Comparison of ENCODE assay signal across 9 cellular contexts in genomic region chr22:44523981-44524759, GRCh38. TPM values are rescaled to one million over a fixed set of nuclear protein-coding genes. Genes with fewer than 3 reads are reported as not detected.
DNase-seq lines count a peak whose midpoint lies in the region; ATAC-seq and TF ChIP-seq lines count a peak whose summit lies in the region.
"Had no signal": no experiment of that assay in that cellular context is flagged by ENCODE, and none has a peak within 500 bp of the region (broad histone marks: within the 10 kb centered on the region; RNA-seq: fewer than 3 reads in every experiment).

No MANE protein-coding gene starts in this region.

- no peaks in the 10 kb centered on the region for H3K27me3 ChIP-seq in colonic mucosa
- H3K27me3 ChIP-seq in left lung, result peaks cover 0 to 34% of the 10 kb centered on the region in 2 donors
- peaks cover 27% of the 10 kb centered on the region for H3K27me3 ChIP-seq in lower lobe of right lung (ENCODE audit: low read depth)

- H3K4me1 ChIP-seq in colonic mucosa (no peaks in the 10 kb centered on the region), left lung (no peaks in the 10 kb centered on the region), urinary bladder (ENCODE audit: insufficient read depth) (no peaks in the 10 kb centered on the region), lower lobe of right lung (no peaks in the 10 kb centered on the region)

- WGBS in urinary bladder, result 23% methylated on average over 14 of the region's 14 CpGs

- no peak for TF ChIP-seq CTCF in colonic mucosa (IDR thresholded peaks at IDR 0.05)
- no peak for TF ChIP-seq CTCF in left lung (IDR thresholded peaks at IDR 0.05)
- no peak for TF ChIP-seq CTCF in lower lobe of right lung (IDR thresholded peaks at IDR 0.05)

- H3K9me3 ChIP-seq in colonic mucosa (no peaks in the 10 kb centered on the region), left lung (no peaks in the 10 kb centered on the region), lower lobe of right lung (no peaks in the 10 kb centered on the region)

- peak; percentile 37 for DNase-seq in activated CD8-positive, alpha-beta memory T cell treated with anti-CD3 and anti-CD28 coated beads for 24 hours
- DNase-seq in activated CD8-positive, alpha-beta memory T cell treated with anti-CD3 and anti-CD28 coated beads, Interleukin-2, amount 50 U/mL, for 4 hours, result no peak
- peak; percentile 30 for DNase-seq in colonic mucosa
- DNase-seq in left lung, result no peak
- DNase-seq in ureter (ENCODE audit: low spot score), result no peak
- DNase-seq in lower lobe of right lung, result no peak
- DNase-seq: activated B cell treated with CpG ODN at 0.5 μM for 24 hours had no signal

- H3K27ac ChIP-seq in colonic mucosa (no peak overlapping the region), left lung (peak overlapping the region in 1 of 2 donors; percentile 57), urinary bladder (ENCODE audit: low read depth) (peak overlapping the region; percentile 7), lower lobe of right lung (no peak overlapping the region)

- H3K4me3 ChIP-seq in colonic mucosa (no peak overlapping the region), left lung (no peak overlapping the region), urinary bladder (ENCODE audit: low read depth, low read length) (no peak overlapping the region), lower lobe of right lung (no peak overlapping the region)

- no peak overlapping the region for H3K9ac ChIP-seq in colonic mucosa (ENCODE audit: low read depth in 2 of 2, low read length in 2 of 2)

- ATAC-seq in left lung, result peak; percentile 39
- ATAC-seq in HG03159 (IDR thresholded peaks at IDR 0.05; ENCODE audit: unreplicated experiment), result no peak
- ATAC-seq in lower lobe of right lung, result no peak

- H3K36me3 ChIP-seq in colonic mucosa (no peaks in the 10 kb centered on the region), left lung (no peaks in the 10 kb centered on the region), urinary bladder (ENCODE audit: insufficient read depth) (no peaks in the 10 kb centered on the region), lower lobe of right lung (no peaks in the 10 kb centered on the region)

- intact Hi-C loops in colonic mucosa (cut with DNase I), result no loop called here
- intact Hi-C loops in left lung (cut with DNase I), result no loop called here
- intact Hi-C loops in lower lobe of right lung (cut with DNase I), result no loop called here

RNA-seq across cellular contexts. Expression of gene RTL6, which starts 26.1 kb away (rescaled TPM):
- total RNA-seq in colonic mucosa (10 to 100 TPM; 20.2 to 23.8 TPM), left lung (10 to 100 TPM; 20.3 to 20.5 TPM), urinary bladder (17.0 TPM), ureter (27.2 TPM), lower lobe of right lung (15.4 TPM)
- polyA plus RNA-seq in urinary bladder, result 31.6 TPM

Comparison
In these comparisons a context has a peak if more than half of its experiments do, and no peak if none do; other contexts are left out.
1. DNase-seq: peak in activated CD8-positive, alpha-beta memory T cell treated with anti-CD3 and anti-CD28 coated beads for 24 hours (single experiment) and colonic mucosa (single experiment); none in activated CD8-positive, alpha-beta memory T cell treated with anti-CD3 and anti-CD28 coated beads, Interleukin-2, amount 50 U/mL, for 4 hours (single experiment), left lung (0 of 2), ureter (single experiment) and lower lobe of right lung (single experiment).